10 cellular contexts compared by ENCODE assay signal in genomic region chr10:124943301-124944092, GRCh38. TPM values are rescaled to one million over a fixed set of nuclear protein-coding genes. Genes with fewer than 3 reads are reported as not detected.
A peak's percentile ranks its signal among the peaks of the same experiment; 100 is the strongest.
DNase-seq lines count a peak whose midpoint lies in the region; ATAC-seq, FAIRE-seq and TF ChIP-seq lines count a peak whose summit lies in the region.
"Had no signal": no experiment of that assay in that cellular context is flagged by ENCODE, and none has a peak within 500 bp of the region (broad histone marks: within the 10 kb centered on the region; RNA-seq: fewer than 3 reads in every experiment).

No MANE protein-coding gene starts in this region.

- H3K4me3 ChIP-seq in Panc1 (ENCODE audit: low read depth in 2 of 2, low read length in 2 of 2) = no peak overlapping the region
- no peak overlapping the region for H3K4me3 ChIP-seq in HAP-1

- intact Hi-C loops in Panc1 (cut with micrococcal nuclease; ENCODE audit: unreplicated experiment) = no loop called here

- ATAC-seq in Panc1 = peak; percentile 43; the same call in 1 of the 2 replicates
- no peak for ATAC-seq in HG03521 (IDR thresholded peaks at IDR 0.05; ENCODE audit: unreplicated experiment)
- ATAC-seq in GM18511 (IDR thresholded peaks at IDR 0.05; ENCODE audit: unreplicated experiment) = no peak

- H3K27me3 ChIP-seq in Panc1 (ENCODE audit: control insufficient read depth, insufficient read depth, low read length) (no peaks in the 10 kb centered on the region), HAP-1 (ENCODE audit: low read depth) (no peaks in the 10 kb centered on the region)

- H3K9me3 ChIP-seq in Panc1 (ENCODE audit: control insufficient read depth, insufficient read depth, low read depth, low read length) (no peaks in the 10 kb centered on the region), HAP-1 (no peaks in the 10 kb centered on the region)

- H3K4me1 Mint-ChIP-seq in nephron = peaks cover 46% of the 10 kb centered on the region

- in situ Hi-C loops in Panc1 (cut with HindIII; ENCODE audit: low pct_unique_long_range_greater_than_20kb, low sequenced_read_pairs) (no loop called here), HAP-1 (cut with MboI; ENCODE audit: low sequenced_read_pairs) (no loop called here)

- POLR2A ChIA-PET in Panc1 (lab: Charles Lee) = interaction anchor here (0.7 kb wide), 1 partner anchor 26 kb away, joined by 6 read pairs; no protein-coding TSS in a partner anchor

- no peak overlapping the region for H3K4me3 Mint-ChIP-seq in nephron

- BruUV-seq in Panc1 (replicated peaks; lab: Mats Ljungman, UMichigan) = no TSS peak

- peaks cover 22% of the 10 kb centered on the region for H3K36me3 Mint-ChIP-seq in nephron (ENCODE audit: low read depth)

- DNase-seq in CD1c-positive myeloid dendritic cell (ENCODE audit: extremely low spot score) = peak; percentile 45
- peak; percentile 83 for DNase-seq in Panc1 (ENCODE audit: low read depth, low spot score)
- no peak for DNase-seq in HAP-1 (ENCODE audit: low spot score in 2 of 2)
- no peak for DNase-seq in NCI-H2227 (lab: John Stamatoyannopoulos, UW; ENCODE audit: unreplicated experiment)
- DNase-seq: stimulated activated CD4-positive, alpha-beta T cell treated with anti-CD3 and anti-CD28 coated beads, Interleukin-4, amount 100 ng/mL, for 24 hours had no signal

- no peaks in the 10 kb centered on the region for H3K36me3 ChIP-seq in Panc1 (ENCODE audit: control insufficient read depth, insufficient read depth, low read length)
- H3K36me3 ChIP-seq in HAP-1 (replicated peaks) = 0 out of 2 replicates have a peak, but pooled peaks cover 4% of the 10 kb centered on the region

- H3K27ac Mint-ChIP-seq in nephron = peak overlapping the region; percentile 2 to 35 (median 13)

- H3K27ac ChIP-seq in Panc1 (ENCODE audit: low read length) = no peak overlapping the region
- H3K27ac ChIP-seq: VCaP had no signal

- H3K4me1 ChIP-seq in Panc1 (ENCODE audit: control insufficient read depth, insufficient read depth, low read length) (peaks cover 15% of the 10 kb centered on the region), HAP-1 (peaks cover 34% of the 10 kb centered on the region)

- no peaks in the 10 kb centered on the region for H3K9me3 Mint-ChIP-seq in nephron

- TF ChIP-seq CTCF in Panc1 (IDR thresholded peaks at IDR 0.05) (no peak), nephron (IDR thresholded peaks at IDR 0.05; ENCODE audit: unreplicated experiment in 3 of 3) (no peak)

- FAIRE-seq in endometrium (lab: Jason Lieb, UNC) = peak; percentile 92

- no peaks in the 10 kb centered on the region for H3K27me3 Mint-ChIP-seq in nephron (ENCODE audit: low read depth)

- CTCF ChIA-PET in Panc1 (lab: Charles Lee) = interaction anchor here (0.7 kb wide), 1 partner anchor 21 kb away, joined by 3 read pairs; no protein-coding TSS in a partner anchor

RNA-seq across cellular contexts. Expression of gene ZRANB1, which starts 1.6 kb away (rescaled TPM):
- 23.2 TPM for total RNA-seq in Panc1 (2021; ENCODE audit: unreplicated experiment)
- polyA plus RNA-seq in Panc1 (2012; ENCODE audit: insufficient read length) = 9.1 TPM

Comparison
In these comparisons a context has a peak if more than half of its experiments do, and no peak if none do; other contexts are left out.
1. DNase-seq: peak in CD1c-positive myeloid dendritic cell (single experiment) and Panc1 (single experiment); none in HAP-1 (0 of 2) and NCI-H2227 (single experiment).